Comparison of ENCODE assay signal across 1 cellular context in the genomic region with DNA sequence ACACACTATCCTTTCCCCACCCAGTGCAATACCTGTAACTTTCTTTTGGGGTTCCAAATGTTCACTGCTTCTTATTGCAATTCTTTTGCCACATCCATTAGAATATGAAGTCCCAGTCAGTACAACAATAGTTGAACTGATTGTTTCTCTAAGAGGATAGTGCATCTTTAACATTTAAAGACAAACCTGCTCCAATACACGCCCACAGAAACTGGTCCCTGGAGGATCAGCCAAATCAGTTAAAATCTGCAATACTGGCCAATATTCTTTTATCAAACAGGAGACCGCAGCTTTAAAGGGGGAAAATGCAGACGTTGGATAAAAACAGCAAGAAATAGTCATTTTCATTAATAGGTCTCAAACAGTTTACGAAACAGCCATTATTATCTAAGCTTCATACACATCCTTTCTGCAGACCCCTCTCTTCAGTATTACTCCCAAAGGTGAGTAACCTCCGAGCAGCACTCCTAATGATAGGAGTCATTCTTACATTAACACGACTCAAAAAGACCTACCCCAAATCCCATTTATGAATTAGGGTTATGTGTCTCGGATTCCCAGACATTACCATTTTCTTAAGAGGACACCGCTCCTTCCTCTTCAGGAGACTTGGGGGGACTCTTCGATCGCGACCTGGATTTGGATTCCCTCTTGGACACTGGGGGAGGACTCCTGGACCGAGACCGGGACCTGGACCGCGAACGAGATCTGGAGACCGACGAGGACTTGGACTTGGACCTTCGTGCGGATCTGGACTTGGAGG.
TF ChIP-seq lines count a peak whose summit lies in the region.

No MANE protein-coding gene starts in this region.

TF ChIP-seq in H1, 55 proteins besides CTCF, POLR2A, EP300 and RAD21:
- peak; percentile 74 for TF ChIP-seq SAP30 (IDR thresholded peaks at IDR 0.05; ENCODE audit: insufficient read depth, insufficient replicate concordance, low read length)
- no peak for TF ChIP-seq NANOG (IDR thresholded peaks at IDR 0.05; ENCODE audit: insufficient read depth, low read depth, low read length, poor library complexity, severe bottlenecking)
